ENCODE assay signal across 1 cellular context in genomic region chr20:33026779-33027759, GRCh38.
TF ChIP-seq lines count a peak whose summit lies in the region.

No MANE protein-coding gene starts in this region.

TF ChIP-seq in K562, 482 proteins besides CTCF, POLR2A, EP300 and RAD21:
- TF ChIP-seq BCOR (IDR thresholded peaks at IDR 0.05), result 0 out of 2 replicates have a peak, but pooled peaks have one; percentile 30
- TF ChIP-seq CBFA2T3 (IDR thresholded peaks at IDR 0.05), result no peak
- 0 out of 2 replicates have a peak, but pooled peaks have one; percentile 15 for TF ChIP-seq ESRRA (IDR thresholded peaks at IDR 0.05; ENCODE audit: borderline replicate concordance, low read depth)
- no peak for TF ChIP-seq ZBTB49 (CRISPR knock-in tag; IDR thresholded peaks at IDR 0.05; ENCODE audit: borderline replicate concordance)
- TF ChIP-seq ZNF311 (CRISPR knock-in tag; IDR thresholded peaks at IDR 0.05), result no peak
- no peak for TF ChIP-seq ZNF24 (IDR thresholded peaks at IDR 0.05)
- no peak for TF ChIP-seq E2F4 (CRISPR knock-in tag; IDR thresholded peaks at IDR 0.05; ENCODE audit: low read depth)
- no peak for TF ChIP-seq JUNB (CRISPR knock-in tag; conservative IDR thresholded peaks at IDR 0.05)
- no peak for TF ChIP-seq UBTF (IDR thresholded peaks at IDR 0.05; ENCODE audit: borderline replicate concordance in 1 of 2, low read depth in 2 of 2, low read length in 2 of 2)
